1 cellular context compared by ENCODE assay signal in genomic region chr12:116045158-116045557, GRCh38.
TF ChIP-seq lines count a peak whose summit lies in the region.

No MANE protein-coding gene starts in this region.

TF ChIP-seq in WTC11, 78 proteins besides CTCF, POLR2A, EP300 and RAD21 (continued from another document):
- TF ChIP-seq, protein P1, sequence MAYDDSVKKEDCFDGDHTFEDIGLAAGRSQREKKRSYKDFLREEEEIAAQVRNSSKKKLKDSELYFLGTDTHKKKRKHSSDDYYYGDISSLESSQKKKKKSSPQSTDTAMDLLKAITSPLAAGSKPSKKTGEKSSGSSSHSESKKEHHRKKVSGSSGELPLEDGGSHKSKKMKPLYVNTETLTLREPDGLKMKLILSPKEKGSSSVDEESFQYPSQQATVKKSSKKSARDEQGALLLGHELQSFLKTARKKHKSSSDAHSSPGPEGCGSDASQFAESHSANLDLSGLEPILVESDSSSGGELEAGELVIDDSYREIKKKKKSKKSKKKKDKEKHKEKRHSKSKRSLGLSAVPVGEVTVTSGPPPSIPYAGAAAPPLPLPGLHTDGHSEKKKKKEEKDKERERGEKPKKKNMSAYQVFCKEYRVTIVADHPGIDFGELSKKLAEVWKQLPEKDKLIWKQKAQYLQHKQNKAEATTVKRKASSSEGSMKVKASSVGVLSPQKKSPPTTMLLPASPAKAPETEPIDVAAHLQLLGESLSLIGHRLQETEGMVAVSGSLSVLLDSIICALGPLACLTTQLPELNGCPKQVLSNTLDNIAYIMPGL (CRISPR knock-in tag; IDR thresholded peaks at IDR 0.05), result no peak
- TF ChIP-seq, protein P2, sequence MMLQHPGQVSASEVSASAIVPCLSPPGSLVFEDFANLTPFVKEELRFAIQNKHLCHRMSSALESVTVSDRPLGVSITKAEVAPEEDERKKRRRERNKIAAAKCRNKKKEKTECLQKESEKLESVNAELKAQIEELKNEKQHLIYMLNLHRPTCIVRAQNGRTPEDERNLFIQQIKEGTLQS (CRISPR knock-in tag; conservative IDR thresholded peaks at IDR 0.05), result no peak
- no peak for TF ChIP-seq SMAD4 (CRISPR knock-in tag; IDR thresholded peaks at IDR 0.05)
- TF ChIP-seq, protein P3, sequence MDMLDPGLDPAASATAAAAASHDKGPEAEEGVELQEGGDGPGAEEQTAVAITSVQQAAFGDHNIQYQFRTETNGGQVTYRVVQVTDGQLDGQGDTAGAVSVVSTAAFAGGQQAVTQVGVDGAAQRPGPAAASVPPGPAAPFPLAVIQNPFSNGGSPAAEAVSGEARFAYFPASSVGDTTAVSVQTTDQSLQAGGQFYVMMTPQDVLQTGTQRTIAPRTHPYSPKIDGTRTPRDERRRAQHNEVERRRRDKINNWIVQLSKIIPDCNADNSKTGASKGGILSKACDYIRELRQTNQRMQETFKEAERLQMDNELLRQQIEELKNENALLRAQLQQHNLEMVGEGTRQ (CRISPR knock-in tag; IDR thresholded peaks at IDR 0.05), result no peak
- TF ChIP-seq, protein P4, sequence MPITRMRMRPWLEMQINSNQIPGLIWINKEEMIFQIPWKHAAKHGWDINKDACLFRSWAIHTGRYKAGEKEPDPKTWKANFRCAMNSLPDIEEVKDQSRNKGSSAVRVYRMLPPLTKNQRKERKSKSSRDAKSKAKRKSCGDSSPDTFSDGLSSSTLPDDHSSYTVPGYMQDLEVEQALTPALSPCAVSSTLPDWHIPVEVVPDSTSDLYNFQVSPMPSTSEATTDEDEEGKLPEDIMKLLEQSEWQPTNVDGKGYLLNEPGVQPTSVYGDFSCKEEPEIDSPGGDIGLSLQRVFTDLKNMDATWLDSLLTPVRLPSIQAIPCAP (CRISPR knock-in tag; IDR thresholded peaks at IDR 0.05), result no peak
- TF ChIP-seq, protein P5, sequence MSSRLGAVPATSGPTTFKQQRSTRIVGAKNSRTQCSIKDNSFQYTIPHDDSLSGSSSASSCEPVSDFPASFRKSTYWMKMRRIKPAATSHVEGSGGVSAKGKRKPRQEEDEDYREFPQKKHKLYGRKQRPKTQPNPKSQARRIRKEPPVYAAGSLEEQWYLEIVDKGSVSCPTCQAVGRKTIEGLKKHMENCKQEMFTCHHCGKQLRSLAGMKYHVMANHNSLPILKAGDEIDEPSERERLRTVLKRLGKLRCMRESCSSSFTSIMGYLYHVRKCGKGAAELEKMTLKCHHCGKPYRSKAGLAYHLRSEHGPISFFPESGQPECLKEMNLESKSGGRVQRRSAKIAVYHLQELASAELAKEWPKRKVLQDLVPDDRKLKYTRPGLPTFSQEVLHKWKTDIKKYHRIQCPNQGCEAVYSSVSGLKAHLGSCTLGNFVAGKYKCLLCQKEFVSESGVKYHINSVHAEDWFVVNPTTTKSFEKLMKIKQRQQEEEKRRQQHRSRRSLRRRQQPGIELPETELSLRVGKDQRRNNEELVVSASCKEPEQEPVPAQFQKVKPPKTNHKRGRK (CRISPR knock-in tag; IDR thresholded peaks at IDR 0.05; ENCODE audit: borderline replicate concordance), result no peak
